ENCODE assay signal across 16 cellular contexts in the genomic region with DNA sequence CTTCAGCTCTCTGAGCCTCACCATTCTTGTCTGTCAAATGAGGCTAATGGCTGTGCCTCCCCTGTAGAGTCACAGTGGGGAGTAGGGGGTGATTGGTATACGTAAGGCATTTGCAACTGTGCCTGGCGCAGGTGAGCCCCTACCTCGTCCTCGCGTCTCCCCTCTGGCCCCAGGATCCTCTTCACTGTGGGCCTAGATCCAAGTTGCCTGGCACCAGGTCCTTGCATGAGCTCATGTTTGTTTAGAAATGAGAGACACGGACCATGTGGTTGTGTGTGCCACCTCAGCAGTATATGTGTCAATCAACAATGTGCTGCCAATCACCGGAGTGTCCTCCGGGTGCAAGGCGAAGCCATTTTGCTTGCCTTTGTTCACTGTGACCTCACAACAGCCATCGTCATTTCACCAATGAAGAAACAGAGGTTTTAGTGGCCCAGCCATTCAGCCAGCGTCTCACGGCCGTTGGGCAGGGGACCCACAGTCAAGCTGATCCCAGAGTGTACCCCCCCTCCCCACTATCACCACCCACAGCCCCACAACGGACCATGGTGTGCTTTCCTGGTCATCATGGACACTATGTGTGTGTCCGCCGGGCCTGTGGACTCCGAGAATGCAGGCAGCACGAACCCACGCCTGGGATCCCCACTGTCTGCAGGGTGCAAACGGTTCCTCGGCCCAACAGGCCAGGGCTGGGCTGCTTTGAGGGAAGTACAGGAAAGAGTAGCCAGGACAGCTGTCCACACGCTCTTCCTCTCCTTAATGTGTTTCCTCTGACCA.
"Had no signal": no experiment of that assay in that cellular context is flagged by ENCODE, and none has a peak within 500 bp of the region (broad histone marks: within the 10 kb centered on the region; RNA-seq: fewer than 3 reads in every experiment).

No MANE protein-coding gene starts in this region.

- H3K36me3 ChIP-seq: right lobe of liver, transverse colon had no signal

- H3K4me3 Mint-ChIP-seq: activated naive CD8-positive, alpha-beta T cell treated with anti-CD3 and anti-CD28 coated beads, Interleukin-2, amount 10 ng/mL, durations not matched to agents 7 days and 5 days; activated T-helper 1 cell treated with anti-CD3 and anti-CD28 coated beads, Interleukin-12 subunit alpha, Interleukin-12 subunit beta, Interleukin-2, Interleukin-4 antibody, amounts not matched to agents 30 ng/mL and 10 ng/mL and 1 ng/mL, durations not matched to agents 14 hours and 24 hours and 36 hours; brain; dendritic cell treated with granulocyte-macrophage colony-stimulating factor and Interleukin-4, amounts not matched to agents 40 ng/mL and 50 ng/mL, for 4 days; neural crest cell had no signal

- H3K27ac ChIP-seq: epithelial cell of prostate, right lobe of liver, transverse colon had no signal

- H3K36me3 Mint-ChIP-seq: activated naive CD8-positive, alpha-beta T cell treated with anti-CD3 and anti-CD28 coated beads, Interleukin-2, amount 10 ng/mL, durations not matched to agents 7 days and 5 days; brain had no signal

- H3K9me3 Mint-ChIP-seq: activated naive CD8-positive, alpha-beta T cell treated with anti-CD3 and anti-CD28 coated beads, Interleukin-2, amount 10 ng/mL, durations not matched to agents 7 days and 5 days; activated T-helper 1 cell treated with anti-CD3 and anti-CD28 coated beads, Interleukin-12 subunit alpha, Interleukin-12 subunit beta, Interleukin-2, Interleukin-4 antibody, amounts not matched to agents 30 ng/mL and 10 ng/mL and 1 ng/mL, durations not matched to agents 14 hours and 24 hours and 36 hours; dendritic cell treated with granulocyte-macrophage colony-stimulating factor and Interleukin-4, amounts not matched to agents 40 ng/mL and 50 ng/mL, for 4 days; neural crest cell had no signal

- H3K27me3 ChIP-seq: right lobe of liver, transverse colon had no signal

- H3K9me3 ChIP-seq: right lobe of liver, transverse colon had no signal

- H3K4me1 ChIP-seq: right lobe of liver had no signal

- H3K4me2 ChIP-seq: smooth muscle cell had no signal

- H3K4me3 ChIP-seq: lung, right lobe of liver, smooth muscle cell, transverse colon had no signal

- H3K27ac Mint-ChIP-seq: activated naive CD8-positive, alpha-beta T cell treated with anti-CD3 and anti-CD28 coated beads, Interleukin-2, amount 10 ng/mL, durations not matched to agents 7 days and 5 days; activated T-helper 1 cell treated with anti-CD3 and anti-CD28 coated beads, Interleukin-12 subunit alpha, Interleukin-12 subunit beta, Interleukin-2, Interleukin-4 antibody, amounts not matched to agents 30 ng/mL and 10 ng/mL and 1 ng/mL, durations not matched to agents 14 hours and 24 hours and 36 hours; brain; dendritic cell treated with granulocyte-macrophage colony-stimulating factor and Interleukin-4, amounts not matched to agents 40 ng/mL and 50 ng/mL, for 4 days had no signal

- ATAC-seq: right lobe of liver; stimulated activated naive CD8-positive, alpha-beta T cell treated with anti-CD3 and anti-CD28 coated beads, Interleukin-15, Interleukin-2, amounts not matched to agents 100 U/mL and 50 U/mL, for 24 hours had no signal

- DNase-seq: activated CD4-positive, CD25-positive, alpha-beta regulatory T cell treated with anti-CD3 and anti-CD28 coated beads, Interleukin-2, amount 50 U/mL, for 72 hours; activated naive CD4-positive, alpha-beta T cell; activated naive CD8-positive, alpha-beta T cell treated with anti-CD3 and anti-CD28 coated beads, Interleukin-2, amount 10 ng/mL, durations not matched to agents 7 days and 5 days; effector memory CD4-positive, alpha-beta T cell; foreskin melanocyte; head of caudate nucleus; stimulated activated naive CD8-positive, alpha-beta T cell treated with anti-CD3 and anti-CD28 coated beads, Interleukin-15, Interleukin-2, amounts not matched to agents 100 U/mL and 50 U/mL, for 24 hours; transverse colon had no signal
